In the genomic region with DNA sequence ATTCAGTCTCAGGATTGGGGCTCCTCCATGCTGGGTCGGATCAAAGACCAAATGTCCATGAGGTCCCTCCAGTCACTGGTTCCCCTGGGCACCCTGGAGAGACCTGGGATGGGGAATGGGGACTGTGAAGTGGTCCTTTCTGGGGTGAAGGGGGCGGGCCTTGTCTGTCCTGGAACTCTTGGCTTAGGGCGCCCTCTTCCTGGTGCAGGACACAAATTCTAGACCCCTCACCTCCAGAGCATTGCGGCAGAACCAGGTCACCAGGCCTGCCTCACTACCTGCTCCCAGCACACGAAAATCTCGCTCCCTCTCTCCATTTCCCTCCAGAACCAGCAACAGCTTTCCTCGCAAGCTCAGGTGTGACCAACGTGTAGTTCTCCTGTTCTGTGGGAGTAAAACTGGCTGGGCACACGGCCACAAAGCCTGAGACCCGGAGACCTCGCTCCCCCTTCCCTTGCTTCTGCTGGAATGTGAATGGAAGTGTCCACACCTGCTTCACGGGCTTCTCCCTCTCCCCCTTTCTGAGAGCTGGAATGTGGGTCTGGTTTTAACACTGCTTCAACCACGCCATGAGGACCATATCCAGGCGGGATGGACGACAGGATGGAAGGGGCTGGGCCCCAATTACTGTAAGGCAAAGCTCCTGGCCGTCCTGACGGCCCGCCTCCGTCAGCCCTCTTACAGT, we compare ENCODE assay signal across 1 cellular context.
TF ChIP-seq lines count a peak whose summit lies in the region.

No MANE protein-coding gene starts in this region.

TF ChIP-seq in HEK293, 187 proteins besides CTCF, POLR2A, EP300 and RAD21 (continued from another document):
- TF ChIP-seq, protein P1, sequence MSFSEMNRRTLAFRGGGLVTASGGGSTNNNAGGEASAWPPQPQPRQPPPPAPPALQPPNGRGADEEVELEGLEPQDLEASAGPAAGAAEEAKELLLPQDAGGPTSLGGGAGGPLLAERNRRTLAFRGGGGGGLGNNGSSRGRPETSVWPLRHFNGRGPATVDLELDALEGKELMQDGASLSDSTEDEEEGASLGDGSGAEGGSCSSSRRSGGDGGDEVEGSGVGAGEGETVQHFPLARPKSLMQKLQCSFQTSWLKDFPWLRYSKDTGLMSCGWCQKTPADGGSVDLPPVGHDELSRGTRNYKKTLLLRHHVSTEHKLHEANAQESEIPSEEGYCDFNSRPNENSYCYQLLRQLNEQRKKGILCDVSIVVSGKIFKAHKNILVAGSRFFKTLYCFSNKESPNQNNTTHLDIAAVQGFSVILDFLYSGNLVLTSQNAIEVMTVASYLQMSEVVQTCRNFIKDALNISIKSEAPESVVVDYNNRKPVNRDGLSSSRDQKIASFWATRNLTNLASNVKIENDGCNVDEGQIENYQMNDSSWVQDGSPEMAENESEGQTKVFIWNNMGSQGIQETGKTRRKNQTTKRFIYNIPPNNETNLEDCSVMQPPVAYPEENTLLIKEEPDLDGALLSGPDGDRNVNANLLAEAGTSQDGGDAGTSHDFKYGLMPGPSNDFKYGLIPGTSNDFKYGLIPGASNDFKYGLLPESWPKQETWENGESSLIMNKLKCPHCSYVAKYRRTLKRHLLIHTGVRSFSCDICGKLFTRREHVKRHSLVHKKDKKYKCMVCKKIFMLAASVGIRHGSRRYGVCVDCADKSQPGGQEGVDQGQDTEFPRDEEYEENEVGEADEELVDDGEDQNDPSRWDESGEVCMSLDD (tag by site-specific recombination; IDR thresholded peaks at IDR 0.05): no peak
- no peak for TF ChIP-seq ZNF776 (tag by site-specific recombination; IDR thresholded peaks at IDR 0.05; ENCODE audit: borderline replicate concordance)
- TF ChIP-seq, protein P2, sequence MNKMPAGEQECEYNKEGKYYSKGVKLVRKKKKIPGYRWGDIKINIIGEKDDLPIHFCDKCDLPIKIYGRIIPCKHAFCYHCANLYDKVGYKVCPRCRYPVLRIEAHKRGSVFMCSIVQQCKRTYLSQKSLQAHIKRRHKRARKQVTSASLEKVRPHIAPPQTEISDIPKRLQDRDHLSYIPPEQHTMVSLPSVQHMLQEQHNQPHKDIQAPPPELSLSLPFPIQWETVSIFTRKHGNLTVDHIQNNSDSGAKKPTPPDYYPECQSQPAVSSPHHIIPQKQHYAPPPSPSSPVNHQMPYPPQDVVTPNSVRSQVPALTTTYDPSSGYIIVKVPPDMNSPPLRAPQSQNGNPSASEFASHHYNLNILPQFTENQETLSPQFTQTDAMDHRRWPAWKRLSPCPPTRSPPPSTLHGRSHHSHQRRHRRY (tag by site-specific recombination; IDR thresholded peaks at IDR 0.05): no peak
- TF ChIP-seq ZNF571 (tag by site-specific recombination; IDR thresholded peaks at IDR 0.05): no peak
- no peak for TF ChIP-seq ZNF433 (tag by site-specific recombination; IDR thresholded peaks at IDR 0.05; ENCODE audit: low read depth)
- TF ChIP-seq ZNF600 (tag by site-specific recombination; IDR thresholded peaks at IDR 0.05): peak; percentile 23; the same call in 1 of the 2 replicates
- TF ChIP-seq KLF9 (tag by site-specific recombination; IDR thresholded peaks at IDR 0.05; ENCODE audit: low read depth): peak; percentile 48; the same call in 1 of the 2 replicates
- TF ChIP-seq PRDM1 (tag by site-specific recombination; IDR thresholded peaks at IDR 0.05): no peak
- TF ChIP-seq HOXA7 (CRISPR knock-in tag; IDR thresholded peaks at IDR 0.05; ENCODE audit: borderline replicate concordance): no peak
- no peak for TF ChIP-seq ZNF560 (tag by site-specific recombination; IDR thresholded peaks at IDR 0.05; ENCODE audit: borderline replicate concordance)
